Comparison of ENCODE assay signal across 9 cellular contexts in genomic region chr9:69168709-69169217, GRCh38. TPM values are rescaled to one million over a fixed set of nuclear protein-coding genes. Genes with fewer than 3 reads are reported as not detected.
DNase-seq lines count a peak whose midpoint lies in the region; ATAC-seq, FAIRE-seq and TF ChIP-seq lines count a peak whose summit lies in the region.
"Had no signal": no experiment of that assay in that cellular context is flagged by ENCODE, and none has a peak within 500 bp of the region (broad histone marks: within the 10 kb centered on the region; RNA-seq: fewer than 3 reads in every experiment).

No MANE protein-coding gene starts in this region.

- DNase-seq in CD8-positive, alpha-beta T cell: peak in 5 of 7 experiments; percentile 13 to 56 (median 31)
- DNase-seq in MV-4-11 (lab: John Stamatoyannopoulos, UW): peak; percentile 66
- DNase-seq in activated CD8-positive, alpha-beta memory T cell treated with anti-CD3 and anti-CD28 coated beads, Interleukin-2, amount 50 U/mL, for 4 hours: peak; percentile 20
- DNase-seq in keratinocyte (ENCODE audit: low read depth, low spot score): no peak
- peak; percentile 81 to 84 for DNase-seq in thyroid gland
- no peak for DNase-seq in effector CD4-positive, alpha-beta T cell
- no peak for DNase-seq in KG1 (lab: John Stamatoyannopoulos, UW)

- no peak for TF ChIP-seq CTCF in CD8-positive, alpha-beta T cell (IDR thresholded peaks at IDR 0.05)
- TF ChIP-seq CTCF in keratinocyte (optimal IDR thresholded peaks at IDR 0.05 in 1 of 3, IDR thresholded peaks at IDR 0.05 in 1 of 3, conservative IDR thresholded peaks at IDR 0.05 in 1 of 3; ENCODE audit: extremely low read depth in 1 of 3, insufficient read depth in 2 of 3, low read length in 3 of 3) (no peak), thyroid gland (IDR thresholded peaks at IDR 0.05) (no peak)

- H3K36me3 Mint-ChIP-seq in CD8-positive, alpha-beta T cell: no peaks in the 10 kb centered on the region

- peaks cover 7% of the 10 kb centered on the region for H3K4me1 ChIP-seq in CD8-positive, alpha-beta T cell (ENCODE audit: insufficient read depth, low read length)
- peaks cover 46% of the 10 kb centered on the region for H3K4me1 ChIP-seq in keratinocyte (ENCODE audit: control insufficient read depth, extremely low read depth, insufficient read depth, low read length)
- peaks cover 12 to 61% of the 10 kb centered on the region in 2 donors for H3K4me1 ChIP-seq in thyroid gland

- dilution Hi-C loops in keratinocyte (cut with MboI; ENCODE audit: extremely low pct_ligation_motif_present, low sequenced_read_pairs): no loop called here

- H3K4me1 Mint-ChIP-seq in CD8-positive, alpha-beta T cell (ENCODE audit: low read depth): peaks cover 17% of the 10 kb centered on the region

- POLR2A ChIA-PET in CD8-positive, alpha-beta T cell (lab: Charles Lee): no interaction called here

- peak overlapping the region; percentile 7 for H3K9ac ChIP-seq in keratinocyte (ENCODE audit: control insufficient read depth, extremely low read depth, insufficient read depth, low read length)

- H3K27me3 Mint-ChIP-seq in CD8-positive, alpha-beta T cell (ENCODE audit: low read depth): peaks cover 26% of the 10 kb centered on the region

- H3K9me3 Mint-ChIP-seq in CD8-positive, alpha-beta T cell: no peaks in the 10 kb centered on the region

- H4K20me1 ChIP-seq in keratinocyte (ENCODE audit: control insufficient read depth, extremely low read depth, insufficient read depth, low read length): no peaks in the 10 kb centered on the region

- ATAC-seq in CD8-positive, alpha-beta T cell: peak; percentile 75
- peak; percentile 45 for ATAC-seq in GM21447 (IDR thresholded peaks at IDR 0.05; ENCODE audit: unreplicated experiment)

- peak; percentile 75 for FAIRE-seq in keratinocyte (lab: Jason Lieb, UNC)

- H3K27ac Mint-ChIP-seq in CD8-positive, alpha-beta T cell: peak overlapping the region; percentile 81

- CTCF ChIA-PET in CD8-positive, alpha-beta T cell (lab: Charles Lee): interaction anchor here (0.7 to 1.2 kb wide), 2 partner anchors 28 to 134 kb away, joined by 3 to 4 read pairs; no protein-coding TSS in a partner anchor

- H3K36me3 ChIP-seq in CD8-positive, alpha-beta T cell (ENCODE audit: insufficient read depth, low read length): no peaks in the 10 kb centered on the region
- H3K36me3 ChIP-seq in keratinocyte (ENCODE audit: control insufficient read depth in 2 of 2, extremely low read depth in 1 of 2, insufficient read depth in 2 of 2, low read length in 2 of 2): peaks cover 2 to 4% of the 10 kb centered on the region in 2 experiments
- no peaks in the 10 kb centered on the region for H3K36me3 ChIP-seq in thyroid gland
- H3K36me3 ChIP-seq: cardiac muscle cell had no signal

- H3K4me3 Mint-ChIP-seq in CD8-positive, alpha-beta T cell: peak overlapping the region; percentile 88

- H3K9me1 ChIP-seq in keratinocyte (ENCODE audit: control insufficient read depth, extremely low read depth, insufficient read depth, low read length): no peaks in the 10 kb centered on the region

- H2AFZ ChIP-seq in keratinocyte (ENCODE audit: control insufficient read depth, low read length): no peak overlapping the region

- H3K9me3 ChIP-seq in CD8-positive, alpha-beta T cell (ENCODE audit: low read length): no peaks in the 10 kb centered on the region
- H3K9me3 ChIP-seq in keratinocyte (ENCODE audit: control insufficient read depth, low read depth, low read length) (no peaks in the 10 kb centered on the region), thyroid gland (no peaks in the 10 kb centered on the region)

- peaks cover 6% of the 10 kb centered on the region for H3K79me2 ChIP-seq in keratinocyte (ENCODE audit: control insufficient read depth, insufficient read depth, low read length)

- intact Hi-C loops in CD8-positive, alpha-beta T cell (cut with DNase I, micrococcal nuclease): no loop called here
- intact Hi-C loops in thyroid gland (cut with DNase I): no loop called here

- H3K27ac ChIP-seq in CD8-positive, alpha-beta T cell (ENCODE audit: low read depth, low read length): no peak overlapping the region
- H3K27ac ChIP-seq in keratinocyte (ENCODE audit: control insufficient read depth, insufficient read depth, low read length) (peak overlapping the region; percentile 100), thyroid gland (peak overlapping the region in 1 of 3 donors; percentile 45)
- H3K27ac ChIP-seq: cardiac muscle cell had no signal

- H3K4me3 ChIP-seq in CD8-positive, alpha-beta T cell (ENCODE audit: low read depth, low read length): peak overlapping the region; percentile 35
- H3K4me3 ChIP-seq in keratinocyte (ENCODE audit: control insufficient read depth in 2 of 3, extremely low read depth in 1 of 3, insufficient read depth in 2 of 3, low read depth in 1 of 3, low read length in 3 of 3): no peak overlapping the region
- no peak overlapping the region for H3K4me3 ChIP-seq in thyroid gland (replicated peaks in 1 of 3)
- H3K4me3 ChIP-seq: cardiac muscle cell had no signal

- WGBS in thyroid gland, 2 donors: 57 to 63% methylated on average over 13 of the region's 13 CpGs

- no peak for TF ChIP-seq POLR2A in thyroid gland (IDR thresholded peaks at IDR 0.05)

- peak overlapping the region; percentile 11 for H3K4me2 ChIP-seq in keratinocyte (ENCODE audit: control insufficient read depth, extremely low read depth, insufficient read depth, low read depth, low read length)

- peaks cover 17% of the 10 kb centered on the region for H3K27me3 ChIP-seq in CD8-positive, alpha-beta T cell (ENCODE audit: insufficient read depth, low read length)
- H3K27me3 ChIP-seq in keratinocyte (ENCODE audit: control insufficient read depth, extremely low read depth, insufficient read depth, low read length) (no peaks in the 10 kb centered on the region), thyroid gland (no peaks in the 10 kb centered on the region)
- H3K27me3 ChIP-seq: cardiac muscle cell had no signal

RNA-seq across cellular contexts. Expression of gene TJP2, which starts 5.3 kb away (rescaled TPM):
- total RNA-seq in CD8-positive, alpha-beta T cell: 1 to 10 TPM; 3.2 to 3.9 TPM
- 34.9 to 74.8 TPM (median 65.5 TPM) in 3 replicates for polyA plus RNA-seq in keratinocyte
- 80.3 TPM for polyA plus RNA-seq in keratinocyte (2011; ENCODE audit: low read depth)
- polyA plus RNA-seq in keratinocyte (2011; cell fraction: cytosol; rRNA removed): 29.8 and 43.8 TPM in 2 replicates
- 81.2 and 90.1 TPM in 2 replicates for polyA plus RNA-seq in keratinocyte (2011; cell fraction: nucleus; rRNA removed)
- 69.1 and 83.8 TPM in 2 replicates for polyA plus RNA-seq in keratinocyte (2012; ENCODE audit: low replicate concordance)
- polyA minus RNA-seq in keratinocyte: 26.5 to 64.6 TPM (median 29.1 TPM) in 3 replicates
- polyA minus RNA-seq in keratinocyte (2011; cell fraction: cytosol; rRNA and poly(A)+ RNA removed): 45.5 TPM
- 70.3 and 120 TPM in 2 replicates for polyA minus RNA-seq in keratinocyte (2011; cell fraction: nucleus; rRNA and poly(A)+ RNA removed)
- total RNA-seq in thyroid gland: 100 to 1,000 TPM; 200 to 266 (median 232) TPM

Comparison
In these comparisons a context has a peak if more than half of its experiments do, and no peak if none do; other contexts are left out.
1. DNase-seq: peak in CD8-positive, alpha-beta T cell (5 of 7), MV-4-11 (single experiment), activated CD8-positive, alpha-beta memory T cell treated with anti-CD3 and anti-CD28 coated beads, Interleukin-2, amount 50 U/mL, for 4 hours (single experiment) and thyroid gland (2 of 2); none in keratinocyte (single experiment), effector CD4-positive, alpha-beta T cell (single experiment) and KG1 (single experiment).
2. RNA of gene TJP2, which starts 5.3 kb away (total RNA-seq): 200 to 266 TPM in thyroid gland; 3.2 to 3.9 TPM in CD8-positive, alpha-beta T cell; every median in the first group is over 10 times any median in the second.